Comparison of ENCODE assay signal across 14 cellular contexts in genomic region chrX:69120476-69120875, GRCh38. TPM values are rescaled to one million over a fixed set of nuclear protein-coding genes. Genes with fewer than 3 reads are reported as not detected.
A peak's percentile ranks its signal among the peaks of the same experiment; 100 is the strongest.
DNase-seq lines count a peak whose midpoint lies in the region; ATAC-seq and TF ChIP-seq lines count a peak whose summit lies in the region.
"Had no signal": no experiment of that assay in that cellular context is flagged by ENCODE, and none has a peak within 500 bp of the region (broad histone marks: within the 10 kb centered on the region; RNA-seq: fewer than 3 reads in every experiment).

No MANE protein-coding gene starts in this region.

- WGBS in mesenchymal stem cell = 93% methylated on average over 5 of the region's 5 CpGs

- H3K4me3 Mint-ChIP-seq in endothelial cell (ENCODE audit: unreplicated experiment) = no peak overlapping the region
- H3K4me3 Mint-ChIP-seq: CD4-positive, alpha-beta memory T cell had no signal

- no peak overlapping the region for H3K18ac ChIP-seq in mesenchymal stem cell (ENCODE audit: low read depth in 1 of 2, low read length in 2 of 2)

- H4K8ac ChIP-seq in mesenchymal stem cell (ENCODE audit: low read length) = no peak overlapping the region

- POLR2A ChIA-PET in GM10248 (lab: Yijun Ruan, JAX) = no interaction called here

- H2BK15ac ChIP-seq in mesenchymal stem cell (ENCODE audit: low read depth, poor library complexity, severe bottlenecking) = no peak overlapping the region

- H3K27ac ChIP-seq in WERI-Rb-1 = no peak overlapping the region
- H3K27ac ChIP-seq in mesenchymal stem cell (ENCODE audit: low read length, poor library complexity, severe bottlenecking) = no peak overlapping the region
- H3K27ac ChIP-seq: C4-2B, GM23248 had no signal

- H3K27me3 Mint-ChIP-seq in endothelial cell (ENCODE audit: unreplicated experiment) = no peaks in the 10 kb centered on the region

- H2BK120ac ChIP-seq in mesenchymal stem cell (ENCODE audit: low read depth, low read length) = no peak overlapping the region

- H3K4me3 ChIP-seq in WERI-Rb-1 (ENCODE audit: low read depth, low read length) (no peak overlapping the region), epithelial cell of esophagus (ENCODE audit: low read length) (no peak overlapping the region), mesenchymal stem cell (ENCODE audit: insufficient read depth in 1 of 2, low read depth in 1 of 2, low read length in 2 of 2) (no peak overlapping the region)
- H3K4me3 ChIP-seq: GM23248 had no signal

- H3K9me3 Mint-ChIP-seq in endothelial cell (ENCODE audit: unreplicated experiment) = no peaks in the 10 kb centered on the region

- H3K14ac ChIP-seq in mesenchymal stem cell (ENCODE audit: low read length in 2 of 2) = no peak overlapping the region

- DNase-seq in WERI-Rb-1 = peak; percentile 16
- peak; percentile 21 for DNase-seq in epithelial cell of esophagus (ENCODE audit: low read depth)
- no peak for DNase-seq in mesenchymal stem cell
- no peak for DNase-seq in endothelial cell (ENCODE audit: low spot score)
- no peak for DNase-seq in GM10248 (ENCODE audit: extremely low spot score)
- DNase-seq: ACHN; CD4-positive, alpha-beta memory T cell; DMS153; DND-41; EL; GM23248; HCEC 1CT had no signal

- no peak overlapping the region for H3K27ac Mint-ChIP-seq in endothelial cell (ENCODE audit: unreplicated experiment)
- H3K27ac Mint-ChIP-seq: CD4-positive, alpha-beta memory T cell had no signal

- H3K4me2 ChIP-seq in mesenchymal stem cell (ENCODE audit: low read length, poor library complexity, severe bottlenecking) = no peak overlapping the region

- H3K4me1 Mint-ChIP-seq in endothelial cell (ENCODE audit: unreplicated experiment) = no peaks in the 10 kb centered on the region
- H3K4me1 Mint-ChIP-seq: CD4-positive, alpha-beta memory T cell had no signal

- no peak overlapping the region for H3K4ac ChIP-seq in mesenchymal stem cell (ENCODE audit: low read depth in 1 of 2, low read length in 2 of 2)

- no peaks in the 10 kb centered on the region for H3K36me3 Mint-ChIP-seq in endothelial cell (ENCODE audit: low read depth, unreplicated experiment)
- H3K36me3 Mint-ChIP-seq: CD4-positive, alpha-beta memory T cell had no signal

- peak overlapping the region; percentile 39 for H4K91ac ChIP-seq in mesenchymal stem cell (ENCODE audit: low read length)

- no peak for ATAC-seq in GM19463 (IDR thresholded peaks at IDR 0.05; ENCODE audit: unreplicated experiment)

- H3K36me3 ChIP-seq in WERI-Rb-1 (no peaks in the 10 kb centered on the region), mesenchymal stem cell (ENCODE audit: control insufficient read depth in 1 of 2, insufficient read depth in 2 of 2, low read depth in 1 of 2, low read length in 2 of 2) (no peaks in the 10 kb centered on the region)

- peaks cover 5% of the 10 kb centered on the region for H3K4me1 ChIP-seq in mesenchymal stem cell (ENCODE audit: control insufficient read depth, insufficient read depth, low read depth, low read length)

- H3K79me1 ChIP-seq in mesenchymal stem cell (replicated peaks; ENCODE audit: low read length, poor library complexity, severe bottlenecking) = no peaks in the 10 kb centered on the region

- H3K9me3 ChIP-seq in WERI-Rb-1 (ENCODE audit: severe bottlenecking) (no peaks in the 10 kb centered on the region), mesenchymal stem cell (ENCODE audit: control insufficient read depth, low read length) (no peaks in the 10 kb centered on the region)

- peaks cover 3% of the 10 kb centered on the region for H3K27me3 ChIP-seq in WERI-Rb-1 (ENCODE audit: insufficient read depth, low read depth, severe bottlenecking)
- peaks cover 0 to 90% of the 10 kb centered on the region in 2 experiments for H3K27me3 ChIP-seq in mesenchymal stem cell (ENCODE audit: control insufficient read depth in 1 of 2, insufficient read depth in 1 of 2, low read length in 2 of 2)

- no peak overlapping the region for H3K23ac ChIP-seq in mesenchymal stem cell (ENCODE audit: low read length in 2 of 2)

- CTCF ChIA-PET in GM10248 (lab: Yijun Ruan, JAX) = no interaction called here

- H3K9ac ChIP-seq in mesenchymal stem cell (ENCODE audit: low read length) = no peak overlapping the region
- H3K9ac ChIP-seq: GM23248 had no signal

- no peak for TF ChIP-seq CTCF in WERI-Rb-1 (IDR thresholded peaks at IDR 0.05; ENCODE audit: low read depth, low read length)
- no peak for TF ChIP-seq CTCF in epithelial cell of esophagus (IDR thresholded peaks at IDR 0.05; ENCODE audit: insufficient read depth, low read depth, low read length, missing control alignments)
- TF ChIP-seq CTCF in endothelial cell (IDR thresholded peaks at IDR 0.05; ENCODE audit: unreplicated experiment) = no peak
- no peak for TF ChIP-seq CTCF in GM10248 (IDR thresholded peaks at IDR 0.05; ENCODE audit: control extremely low read depth, extremely low read depth, low read depth, missing control alignments)

- H2AK5ac ChIP-seq in mesenchymal stem cell (ENCODE audit: low read length, severe bottlenecking) = no peak overlapping the region

- H2BK12ac ChIP-seq in mesenchymal stem cell (ENCODE audit: low read length in 2 of 2) = no peak overlapping the region

- no peak overlapping the region for H2AFZ ChIP-seq in mesenchymal stem cell (ENCODE audit: low read depth, low read length)
- H2AFZ ChIP-seq: GM23248 had no signal

- no peak overlapping the region for H2BK5ac ChIP-seq in mesenchymal stem cell (ENCODE audit: low read depth, low read length, poor library complexity, severe bottlenecking)

RNA-seq across cellular contexts. Expression of gene PJA1, which starts 44.8 kb away (rescaled TPM):
- polyA plus RNA-seq in mesenchymal stem cell (2013, experiment 1 of 2) = 40.5 TPM
- 38.9 TPM for polyA plus RNA-seq in mesenchymal stem cell (2013, experiment 2 of 2)
- total RNA-seq in endothelial cell (ENCODE audit: unreplicated experiment) = 11.3 TPM

Comparison
In these comparisons a context has a peak if more than half of its experiments do, and no peak if none do; other contexts are left out.
1. DNase-seq: peak in WERI-Rb-1 (single experiment) and epithelial cell of esophagus (single experiment); none in mesenchymal stem cell (single experiment), endothelial cell (single experiment) and GM10248 (single experiment).